Comparison of ENCODE assay signal across 18 cellular contexts in the genomic region with DNA sequence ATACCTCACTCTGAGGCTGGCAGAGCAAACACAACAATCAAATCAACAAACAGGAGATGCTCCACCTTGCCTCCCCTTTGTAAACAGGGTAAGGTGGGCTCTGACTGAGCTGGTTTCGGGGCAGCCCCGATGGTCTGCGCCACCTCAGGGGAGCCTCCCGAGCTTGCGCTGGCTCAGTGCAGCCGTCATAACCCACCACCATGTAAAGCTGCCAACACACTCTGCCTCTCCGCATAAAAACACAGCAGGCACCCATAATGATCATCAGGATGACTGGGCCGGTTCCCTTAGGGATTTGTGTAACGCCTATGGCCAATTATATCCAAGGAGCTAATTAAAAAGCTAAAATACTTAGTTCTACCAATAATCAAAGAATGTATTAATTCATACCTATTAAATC.
"Had no signal": no experiment of that assay in that cellular context is flagged by ENCODE, and none has a peak within 500 bp of the region (broad histone marks: within the 10 kb centered on the region; RNA-seq: fewer than 3 reads in every experiment).

No MANE protein-coding gene starts in this region.

- H3K9me3 ChIP-seq: lower lobe of right lung, mucosa of descending colon, sigmoid colon had no signal

- H3K4me3 ChIP-seq: lower lobe of right lung, mucosa of descending colon, sigmoid colon had no signal

- H3K4me3 Mint-ChIP-seq: activated CD8-positive, alpha-beta memory T cell treated with anti-CD3 and anti-CD28 coated beads, Interleukin-2, amount 10 ng/mL, durations not matched to agents 7 days and 5 days; activated naive CD8-positive, alpha-beta T cell; activated T-cell treated with anti-CD3 and anti-CD28 coated beads, Interleukin-2, amount 50 U/mL, for 24 hours; natural killer cell; T-helper 2 cell treated with Interferon-gamma antibody and Interleukin-4, amounts not matched to agents 5 μg/mL and 100 μg/mL, for 36 hours had no signal

- H3K36me3 ChIP-seq: lower lobe of right lung, sigmoid colon had no signal

- H3K9me3 Mint-ChIP-seq: activated T-cell treated with anti-CD3 and anti-CD28 coated beads, Interleukin-2, amount 50 U/mL, for 24 hours; natural killer cell; T-helper 2 cell treated with Interferon-gamma antibody and Interleukin-4, amounts not matched to agents 5 μg/mL and 100 μg/mL, for 36 hours had no signal

- H3K27me3 ChIP-seq: sigmoid colon had no signal

- H3K27ac Mint-ChIP-seq: activated CD8-positive, alpha-beta memory T cell treated with anti-CD3 and anti-CD28 coated beads, Interleukin-2, amount 10 ng/mL, durations not matched to agents 7 days and 5 days; activated naive CD8-positive, alpha-beta T cell; activated T-cell treated with anti-CD3 and anti-CD28 coated beads, Interleukin-2, amount 50 U/mL, for 24 hours; natural killer cell; T-helper 2 cell treated with Interferon-gamma antibody and Interleukin-4, amounts not matched to agents 5 μg/mL and 100 μg/mL, for 36 hours had no signal

- DNase-seq: activated CD4-positive, alpha-beta T cell treated with anti-CD3 and anti-CD28 coated beads, Interleukin-2, amount 50 U/mL, for 48 hours; activated CD4-positive, CD25-positive, alpha-beta regulatory T cell treated with anti-CD3 and anti-CD28 coated beads, Interleukin-2, amount 50 U/mL, for 72 hours; activated CD8-positive, alpha-beta memory T cell treated with anti-CD3 and anti-CD28 coated beads, Interleukin-2, amount 10 ng/mL, durations not matched to agents 7 days and 5 days; activated effector memory CD4-positive, alpha-beta T cell treated with anti-CD3 and anti-CD28 coated beads, Interleukin-2, amount 50 U/mL, for 16 hours; activated T-cell treated with anti-CD3 and anti-CD28 coated beads, Interleukin-2, amount 50 U/mL, for 24 hours; amygdala; cerebellar nuclear complex; dermis blood vessel endothelial cell; lower lobe of right lung; mucosa of descending colon; natural killer cell; sigmoid colon; stimulated activated CD4-positive, alpha-beta T cell treated with anti-CD3 and anti-CD28 coated beads, Interleukin-2, amount 100 ng/mL, for 48 hours; stimulated activated CD8-positive, alpha-beta memory T cell treated with anti-CD3 and anti-CD28 coated beads, Interleukin-4, amount 100 ng/mL, for 48 hours; stimulated activated naive CD8-positive, alpha-beta T cell treated with anti-CD3 and anti-CD28 coated beads, Interleukin-15, Interleukin-2, amounts not matched to agents 100 U/mL and 50 U/mL, for 24 hours had no signal

- H3K27ac ChIP-seq: lower lobe of right lung, sigmoid colon had no signal

- ATAC-seq: activated CD8-positive, alpha-beta memory T cell treated with anti-CD3 and anti-CD28 coated beads, Interleukin-2, amount 10 ng/mL, durations not matched to agents 7 days and 5 days; esophagus mucosa; lower lobe of right lung; mucosa of descending colon; natural killer cell; stimulated activated naive CD8-positive, alpha-beta T cell treated with anti-CD3 and anti-CD28 coated beads, Interleukin-15, Interleukin-2, amounts not matched to agents 100 U/mL and 50 U/mL, for 24 hours had no signal

- H3K36me3 Mint-ChIP-seq: activated CD8-positive, alpha-beta memory T cell treated with anti-CD3 and anti-CD28 coated beads, Interleukin-2, amount 10 ng/mL, durations not matched to agents 7 days and 5 days; activated naive CD8-positive, alpha-beta T cell; natural killer cell had no signal

- H3K27me3 Mint-ChIP-seq: activated naive CD8-positive, alpha-beta T cell had no signal
